ENCODE assay signal across 14 cellular contexts in genomic region chr16:55091213-55091870, GRCh38.
A peak's percentile ranks its signal among the peaks of the same experiment; 100 is the strongest.
DNase-seq lines count a peak whose midpoint lies in the region; ATAC-seq and TF ChIP-seq lines count a peak whose summit lies in the region.
"Had no signal": no experiment of that assay in that cellular context is flagged by ENCODE, and none has a peak within 500 bp of the region (broad histone marks: within the 10 kb centered on the region; RNA-seq: fewer than 3 reads in every experiment).

No MANE protein-coding gene starts in this region.

- H3K9me3 ChIP-seq in RWPE2 (ENCODE audit: severe bottlenecking) (no peaks in the 10 kb centered on the region), neuronal stem cell (replicated peaks in 1 of 2; ENCODE audit: control insufficient read depth in 2 of 2, insufficient read depth in 1 of 2, low read depth in 1 of 2, low read length in 2 of 2) (no peaks in the 10 kb centered on the region), aorta (ENCODE audit: control insufficient read depth, low read length) (peaks cover 1% of the 10 kb centered on the region)
- H3K9me3 ChIP-seq: A549 had no signal

- peaks cover 7% of the 10 kb centered on the region for H3K27me3 ChIP-seq in RWPE2 (ENCODE audit: insufficient read depth, poor library complexity, severe bottlenecking)
- H3K27me3 ChIP-seq in neuronal stem cell (ENCODE audit: control insufficient read depth in 3 of 3, insufficient read depth in 3 of 3, low read depth in 1 of 3, low read length in 3 of 3): no peaks in the 10 kb centered on the region
- H3K27me3 ChIP-seq in aorta (ENCODE audit: control insufficient read depth in 1 of 2, insufficient read depth in 2 of 2, low read length in 1 of 2): no peaks in the 10 kb centered on the region

- no peak overlapping the region for H3K27ac ChIP-seq in RWPE2 (ENCODE audit: poor library complexity, severe bottlenecking)
- no peak overlapping the region for H3K27ac ChIP-seq in neuronal stem cell (replicated peaks; ENCODE audit: low read length)
- H3K27ac ChIP-seq in aorta (ENCODE audit: low read depth in 1 of 2, low read length in 2 of 2): no peak overlapping the region
- H3K27ac ChIP-seq: A549 had no signal

- no peak overlapping the region for H3K23ac ChIP-seq in neuronal stem cell (ENCODE audit: low read depth, low read length, poor library complexity)

- H3K18ac ChIP-seq in neuronal stem cell (ENCODE audit: low read length): peak overlapping the region; percentile 6

- H3K14ac ChIP-seq in neuronal stem cell (ENCODE audit: low read length): no peak overlapping the region

- H4K8ac ChIP-seq in neuronal stem cell (ENCODE audit: low read depth, low read length): no peak overlapping the region

- intact Hi-C loops in aorta (cut with DNase I): no loop called here

- H2BK12ac ChIP-seq in neuronal stem cell (ENCODE audit: low read length): no peak overlapping the region

- DNase-seq in RWPE2 (ENCODE audit: low spot score) (no peak), iPS-NIHi7 (ENCODE audit: extremely low spot score) (peak; percentile 26), neuronal stem cell (ENCODE audit: low spot score) (no peak), aorta (no peak), NCI-H1417 treated with DMSO at 0.1 percent for 48 hours (lab: John Stamatoyannopoulos, UW) (no peak)
- DNase-seq: CD8-positive, alpha-beta T cell; COR-L47; DMS153; DMS79 treated with DMSO at 0.1 percent for 48 hours; EL had no signal

- no peaks in the 10 kb centered on the region for H3K79me1 ChIP-seq in neuronal stem cell (ENCODE audit: low read depth, low read length)

- H2AK5ac ChIP-seq in neuronal stem cell (ENCODE audit: low read depth, low read length): no peak overlapping the region

- TF ChIP-seq CTCF in RWPE2 (IDR thresholded peaks at IDR 0.05; ENCODE audit: poor library complexity, severe bottlenecking): no peak

- H3K9ac ChIP-seq in neuronal stem cell (ENCODE audit: low read depth, low read length, poor library complexity): no peak overlapping the region

- H4K91ac ChIP-seq in neuronal stem cell (ENCODE audit: low read depth, low read length, poor library complexity): no peak overlapping the region

- no peak overlapping the region for H3K4me2 ChIP-seq in neuronal stem cell (ENCODE audit: insufficient read depth, low read length, poor library complexity, severe bottlenecking)
- H3K4me2 ChIP-seq: A549 had no signal

- H3K4me1 ChIP-seq in RWPE2 (ENCODE audit: insufficient read depth, poor library complexity, severe bottlenecking) (no peaks in the 10 kb centered on the region), neuronal stem cell (ENCODE audit: control insufficient read depth in 2 of 2, insufficient read depth in 1 of 2, low read depth in 1 of 2, low read length in 2 of 2) (no peaks in the 10 kb centered on the region), aorta (ENCODE audit: control insufficient read depth in 1 of 2, insufficient read depth in 2 of 2, low read length in 2 of 2) (no peaks in the 10 kb centered on the region)
- H3K4me1 ChIP-seq: A549 had no signal

- peak overlapping the region; percentile 17 for H2BK15ac ChIP-seq in neuronal stem cell (ENCODE audit: low read length)

- no peaks in the 10 kb centered on the region for H3K36me3 ChIP-seq in RWPE2 (ENCODE audit: low read depth)
- no peaks in the 10 kb centered on the region for H3K36me3 ChIP-seq in neuronal stem cell (replicated peaks in 1 of 2; ENCODE audit: control insufficient read depth in 2 of 2, insufficient read depth in 2 of 2, low read length in 2 of 2)
- no peaks in the 10 kb centered on the region for H3K36me3 ChIP-seq in aorta (ENCODE audit: control insufficient read depth in 1 of 2, insufficient read depth in 2 of 2, low read length in 1 of 2)

- ATAC-seq in RWPE2 (ENCODE audit: low read depth) (0 out of 3 replicates have a peak, but pooled peaks have one; percentile 23), aorta (ENCODE audit: low FRiP score) (peak; percentile 70), GM18873 (IDR thresholded peaks at IDR 0.05; ENCODE audit: low FRiP score, unreplicated experiment) (no peak), HG03135 (IDR thresholded peaks at IDR 0.05; ENCODE audit: unreplicated experiment) (no peak)
- ATAC-seq: A549; CD8-positive, alpha-beta T cell; HepG2 had no signal

- H3K4me3 ChIP-seq in RWPE2 (ENCODE audit: severe bottlenecking) (no peak overlapping the region), neuronal stem cell (ENCODE audit: low read length in 2 of 2) (no peak overlapping the region), aorta (ENCODE audit: low read length in 2 of 2) (no peak overlapping the region)
- H3K4me3 ChIP-seq: A549 had no signal

- no CpG with 5 or more reads among the region's 24 CpGs for WGBS in neuronal stem cell (ENCODE audit: extremely low coverage in 2 of 2, insufficient read length in 2 of 2, insufficient replicate concordance in 1 of 2), 2 donors
- WGBS in aorta, 2 donors: 32 to 47% methylated on average over 23 to 24 of the region's 24 CpGs

- no peak overlapping the region for H3K4ac ChIP-seq in neuronal stem cell (ENCODE audit: low read length)

- H2BK5ac ChIP-seq in neuronal stem cell (ENCODE audit: low read length): no peak overlapping the region

- no peak overlapping the region for H2BK120ac ChIP-seq in neuronal stem cell (ENCODE audit: low read depth, low read length)

- no peak overlapping the region for H2AFZ ChIP-seq in neuronal stem cell (ENCODE audit: low read length)

Comparison
In these comparisons a context has a peak if more than half of its experiments do, and no peak if none do; other contexts are left out.
1. ATAC-seq: peak in RWPE2 (single experiment) and aorta (single experiment); none in GM18873 (single experiment) and HG03135 (single experiment).